ENCODE assay signal across 10 cellular contexts in genomic region chr1:156804572-156805243, GRCh38. TPM values are rescaled to one million over a fixed set of nuclear protein-coding genes. Genes with fewer than 3 reads are reported as not detected.
A peak's percentile ranks its signal among the peaks of the same experiment; 100 is the strongest.
DNase-seq lines count a peak whose midpoint lies in the region; ATAC-seq and TF ChIP-seq lines count a peak whose summit lies in the region.
"Had no signal": no experiment of that assay in that cellular context is flagged by ENCODE, and none has a peak within 500 bp of the region (broad histone marks: within the 10 kb centered on the region; RNA-seq: fewer than 3 reads in every experiment).

No MANE protein-coding gene starts in this region.

- TF ChIP-seq CTCF in RWPE2 (IDR thresholded peaks at IDR 0.05; ENCODE audit: poor library complexity, severe bottlenecking), result no peak
- TF ChIP-seq CTCF in glutamatergic neuron (IDR thresholded peaks at IDR 0.05; ENCODE audit: partially characterized antibody, unreplicated experiment), result no peak
- no peak for TF ChIP-seq CTCF in upper lobe of right lung (IDR thresholded peaks at IDR 0.05)
- no peak for TF ChIP-seq CTCF in vagina (IDR thresholded peaks at IDR 0.05)

- H3K36me3 ChIP-seq in RWPE2 (ENCODE audit: low read depth) (peaks cover 12% of the 10 kb centered on the region), upper lobe of right lung (peaks cover 24% of the 10 kb centered on the region), vagina (peaks cover 0 to 10% of the 10 kb centered on the region in 2 donors)

- no peak overlapping the region for H3K27ac ChIP-seq in RWPE2 (ENCODE audit: poor library complexity, severe bottlenecking)
- no peak overlapping the region for H3K27ac ChIP-seq in upper lobe of right lung
- H3K27ac ChIP-seq in vagina, result no peak overlapping the region

- H3K27me3 Mint-ChIP-seq in glutamatergic neuron (ENCODE audit: unreplicated experiment), result peaks cover 11% of the 10 kb centered on the region

- peaks cover 14% of the 10 kb centered on the region for H3K4me1 Mint-ChIP-seq in glutamatergic neuron (ENCODE audit: low read depth, unreplicated experiment)

- no peaks in the 10 kb centered on the region for H3K27me3 ChIP-seq in RWPE2 (ENCODE audit: insufficient read depth, poor library complexity, severe bottlenecking)
- no peaks in the 10 kb centered on the region for H3K27me3 ChIP-seq in upper lobe of right lung
- no peaks in the 10 kb centered on the region for H3K27me3 ChIP-seq in vagina

- no peak for DNase-seq in activated naive CD4-positive, alpha-beta T cell treated with anti-CD3 and anti-CD28 coated beads, Interleukin-2, amount 50 U/mL, for 72 hours (ENCODE audit: low spot score in 2 of 2)
- no peak for DNase-seq in activated naive CD4-positive, alpha-beta T cell treated with Interleukin-2 at 50 U/mL for 16 hours
- DNase-seq in RWPE2 (ENCODE audit: low spot score) (no peak), glutamatergic neuron (no peak), upper lobe of right lung (no peak), vagina (ENCODE audit: extremely low spot score in 2 of 2) (no peak), inferior parietal cortex (ENCODE audit: extremely low spot score) (no peak), foreskin melanocyte (no peak)
- DNase-seq: EL had no signal

- H3K9me3 ChIP-seq in RWPE2 (ENCODE audit: severe bottlenecking), result no peaks in the 10 kb centered on the region
- no peaks in the 10 kb centered on the region for H3K9me3 ChIP-seq in upper lobe of right lung
- H3K9me3 ChIP-seq in vagina, result no peaks in the 10 kb centered on the region

- peak overlapping the region; percentile 4 to 80 for H3K27ac Mint-ChIP-seq in activated naive CD4-positive, alpha-beta T cell treated with anti-CD3 and anti-CD28 coated beads, Interleukin-2, amount 50 U/mL, for 72 hours
- peak overlapping the region; percentile 54 for H3K27ac Mint-ChIP-seq in glutamatergic neuron (ENCODE audit: unreplicated experiment)

- intact Hi-C loops in upper lobe of right lung (cut with DNase I), result no loop called here
- intact Hi-C loops in vagina (cut with DNase I), result loop anchor here (5.0 kb wide), 1 partner anchor 53 kb away; the partner anchor contains the start of gene INSRR

- H3K36me3 Mint-ChIP-seq in activated naive CD4-positive, alpha-beta T cell treated with anti-CD3 and anti-CD28 coated beads, Interleukin-2, amount 50 U/mL, for 72 hours, result peaks cover 15 to 21% of the 10 kb centered on the region in 2 donors
- H3K36me3 Mint-ChIP-seq in glutamatergic neuron (ENCODE audit: unreplicated experiment), result no peaks in the 10 kb centered on the region

- H3K9me3 Mint-ChIP-seq in activated naive CD4-positive, alpha-beta T cell treated with anti-CD3 and anti-CD28 coated beads, Interleukin-2, amount 50 U/mL, for 72 hours, result no peaks in the 10 kb centered on the region
- H3K9me3 Mint-ChIP-seq in glutamatergic neuron (ENCODE audit: unreplicated experiment), result peaks cover 2% of the 10 kb centered on the region

- ATAC-seq in activated naive CD4-positive, alpha-beta T cell treated with anti-CD3 and anti-CD28 coated beads, Interleukin-2, amount 50 U/mL, for 72 hours, result no peak
- ATAC-seq in RWPE2 (ENCODE audit: low read depth), result 0 out of 3 replicates have a peak, but pooled peaks have one; percentile 7
- peak; percentile 71 for ATAC-seq in upper lobe of right lung

- TF ChIP-seq POLR2A in vagina (IDR thresholded peaks at IDR 0.05), result no peak

- H3K4me1 ChIP-seq in RWPE2 (ENCODE audit: insufficient read depth, poor library complexity, severe bottlenecking) (no peaks in the 10 kb centered on the region), upper lobe of right lung (peaks cover 17% of the 10 kb centered on the region), vagina (peaks cover 53% of the 10 kb centered on the region)

- peak overlapping the region; percentile 19 for H3K4me3 Mint-ChIP-seq in glutamatergic neuron (ENCODE audit: unreplicated experiment)

- no peak overlapping the region for H3K4me3 ChIP-seq in RWPE2 (ENCODE audit: severe bottlenecking)
- H3K4me3 ChIP-seq in upper lobe of right lung, result no peak overlapping the region
- no peak overlapping the region for H3K4me3 ChIP-seq in vagina

RNA-seq across cellular contexts. Expression of gene SH2D2A, which starts 11.9 kb away (rescaled TPM):
- total RNA-seq in activated naive CD4-positive, alpha-beta T cell treated with anti-CD3 and anti-CD28 coated beads, Interleukin-2, amount 50 U/mL, for 72 hours, result 100 to 1,000 TPM; 186 to 215 TPM
- total RNA-seq in glutamatergic neuron (ENCODE audit: unreplicated experiment) (0.86 TPM), upper lobe of right lung (3.8 TPM), vagina (4.9 TPM)

RNA-seq across cellular contexts. Expression of gene PRCC, which starts 37.4 kb away (rescaled TPM):
- 10 to 100 TPM; 44.5 to 72.1 TPM for total RNA-seq in activated naive CD4-positive, alpha-beta T cell treated with anti-CD3 and anti-CD28 coated beads, Interleukin-2, amount 50 U/mL, for 72 hours
- total RNA-seq in glutamatergic neuron (ENCODE audit: unreplicated experiment) (88.8 TPM), upper lobe of right lung (48.5 TPM), vagina (30.4 TPM)

RNA-seq across cellular contexts. Expression of gene HDGF, which starts 53.2 kb away (rescaled TPM):
- 100 to 1,000 TPM; 281 to 325 TPM for total RNA-seq in activated naive CD4-positive, alpha-beta T cell treated with anti-CD3 and anti-CD28 coated beads, Interleukin-2, amount 50 U/mL, for 72 hours
- total RNA-seq in glutamatergic neuron (ENCODE audit: unreplicated experiment), result 147 TPM
- 144 TPM for total RNA-seq in upper lobe of right lung
- 154 TPM for total RNA-seq in vagina

RNA-seq across cellular contexts. Expression of gene INSRR, which starts 54.2 kb away (rescaled TPM):
- total RNA-seq in activated naive CD4-positive, alpha-beta T cell treated with anti-CD3 and anti-CD28 coated beads, Interleukin-2, amount 50 U/mL, for 72 hours, result under 1 TPM; 0.07 to 0.29 TPM
- total RNA-seq in glutamatergic neuron (ENCODE audit: unreplicated experiment), result 6.9 TPM
- not detected for total RNA-seq in upper lobe of right lung
- not detected for total RNA-seq in vagina
- total RNA-seq: kidney epithelial cell had no signal

RNA-seq across cellular contexts. Expression of gene NTRK1, which starts 56.0 kb away (rescaled TPM):
- 1 to 10 TPM; 5.3 to 7.2 TPM for total RNA-seq in activated naive CD4-positive, alpha-beta T cell treated with anti-CD3 and anti-CD28 coated beads, Interleukin-2, amount 50 U/mL, for 72 hours
- 296 TPM for total RNA-seq in glutamatergic neuron (ENCODE audit: unreplicated experiment)
- total RNA-seq in upper lobe of right lung, result 1.2 TPM
- 2.9 TPM for total RNA-seq in vagina
- total RNA-seq: kidney epithelial cell had no signal

Comparison
In these comparisons a context has a peak if more than half of its experiments do, and no peak if none do; other contexts are left out.
1. ATAC-seq: peak in RWPE2 (single experiment) and upper lobe of right lung (single experiment); none in activated naive CD4-positive, alpha-beta T cell treated with anti-CD3 and anti-CD28 coated beads, Interleukin-2, amount 50 U/mL, for 72 hours (0 of 2).
2. RNA of gene SH2D2A, which starts 11.9 kb away (total RNA-seq): 186 to 215 TPM in activated naive CD4-positive, alpha-beta T cell treated with anti-CD3 and anti-CD28 coated beads, Interleukin-2, amount 50 U/mL, for 72 hours; 4.9 TPM in vagina (single experiment), 3.8 TPM in upper lobe of right lung (single experiment) and 0.86 TPM in glutamatergic neuron (single experiment); every median in the first group is over 10 times any median in the second.